8 cellular contexts compared by ENCODE assay signal in the genomic region with DNA sequence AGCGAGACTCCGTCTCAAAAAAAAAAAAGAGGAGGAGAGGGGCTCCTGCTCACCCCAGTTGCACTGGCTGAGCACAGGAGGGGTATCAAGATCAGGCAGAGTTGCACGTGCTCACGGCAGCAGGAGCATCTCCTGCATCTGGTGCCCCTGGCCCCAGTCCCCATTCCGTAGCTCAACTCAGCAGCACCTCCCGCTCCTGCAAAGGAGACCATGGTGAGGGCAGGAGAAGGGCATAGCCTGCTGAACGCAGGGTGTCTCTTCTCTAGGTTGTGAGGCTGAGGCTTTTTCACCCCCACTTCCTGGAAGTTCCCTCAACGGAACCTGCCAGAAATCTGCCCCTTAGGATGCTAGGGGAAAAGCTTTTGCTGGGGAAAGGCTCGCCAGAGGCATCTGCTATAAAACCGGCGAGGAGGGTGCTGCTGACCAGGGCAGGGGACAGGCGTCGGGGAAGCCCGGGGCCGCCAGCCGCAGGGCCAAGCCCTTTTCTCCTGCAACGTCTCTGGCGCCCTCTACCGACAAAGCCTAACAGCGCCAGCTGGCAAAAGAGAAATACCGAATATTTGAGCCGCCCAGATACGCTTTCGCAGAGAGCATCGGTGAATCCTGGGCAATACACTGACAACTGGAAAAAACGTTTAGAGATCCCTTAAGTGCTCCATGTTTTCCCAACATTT. TPM values are rescaled to one million over a fixed set of nuclear protein-coding genes. Genes with fewer than 3 reads are reported as not detected.
DNase-seq lines count a peak whose midpoint lies in the region; ATAC-seq and TF ChIP-seq lines count a peak whose summit lies in the region.

No MANE protein-coding gene starts in this region.

- ATAC-seq in CD4-positive, CD25-positive, alpha-beta regulatory T cell (ENCODE audit: low read depth in 2 of 2) = peak; percentile 59 to 62
- ATAC-seq in GM21381 (IDR thresholded peaks at IDR 0.05; ENCODE audit: unreplicated experiment) = peak; percentile 59
- peak; percentile 93 for ATAC-seq in SK-N-SH treated with all-trans-retinoic acid at 6 μM for 48 hours

- no peaks in the 10 kb centered on the region for H3K36me3 Mint-ChIP-seq in CD4-positive, CD25-positive, alpha-beta regulatory T cell

- peaks cover 16% of the 10 kb centered on the region for H3K79me2 ChIP-seq in Loucy (ENCODE audit: insufficient read depth, low read length)

- H3K27me3 ChIP-seq in CD4-positive, CD25-positive, alpha-beta regulatory T cell (ENCODE audit: control insufficient read depth, insufficient read depth, low read length) = no peaks in the 10 kb centered on the region
- no peaks in the 10 kb centered on the region for H3K27me3 ChIP-seq in Loucy (ENCODE audit: insufficient read depth, low read length, poor library complexity, severe bottlenecking)

- peak overlapping the region; percentile 83 to 95 (median 95) for H3K27ac Mint-ChIP-seq in CD4-positive, CD25-positive, alpha-beta regulatory T cell

- peak overlapping the region; percentile 83 for H3K4me3 ChIP-seq in CD4-positive, CD25-positive, alpha-beta regulatory T cell (ENCODE audit: low read depth, low read length)
- H3K4me3 ChIP-seq in Loucy (ENCODE audit: low read length, poor library complexity, severe bottlenecking) = peak overlapping the region; percentile 76

- peaks cover 2% of the 10 kb centered on the region for H3K36me3 ChIP-seq in CD4-positive, CD25-positive, alpha-beta regulatory T cell (ENCODE audit: control insufficient read depth, insufficient read depth, low read length)
- H3K36me3 ChIP-seq in Loucy (ENCODE audit: insufficient read depth, low read length) = no peaks in the 10 kb centered on the region

- no peaks in the 10 kb centered on the region for H3K9me2 ChIP-seq in Loucy (replicated peaks; ENCODE audit: low read depth, low read length)

- peaks cover 7% of the 10 kb centered on the region; the same call in 1 of the 2 replicates for H3F3A ChIP-seq in Loucy (ENCODE audit: low read depth)

- H3K4me2 ChIP-seq in Loucy (ENCODE audit: low read depth, low read length, poor library complexity, severe bottlenecking) = peak overlapping the region; percentile 91

- peaks cover 12% of the 10 kb centered on the region for H4K20me1 ChIP-seq in Loucy (ENCODE audit: insufficient read depth, low read length, poor library complexity, severe bottlenecking)

- peak overlapping the region; percentile 88 for H3K9ac ChIP-seq in Loucy (ENCODE audit: low read depth, low read length, poor library complexity, severe bottlenecking)

- peak; percentile 92 for TF ChIP-seq CTCF in Loucy (conservative IDR thresholded peaks at IDR 0.05; ENCODE audit: low read length)

- H3K4me3 Mint-ChIP-seq in CD4-positive, CD25-positive, alpha-beta regulatory T cell = peak overlapping the region; percentile 90 to 98 (median 92)

- peaks cover 28% of the 10 kb centered on the region for H3K4me1 ChIP-seq in CD4-positive, CD25-positive, alpha-beta regulatory T cell (ENCODE audit: control insufficient read depth, insufficient read depth, low read length, poor library complexity, severe bottlenecking)
- peaks cover 13% of the 10 kb centered on the region for H3K4me1 ChIP-seq in Loucy (ENCODE audit: insufficient read depth, low read length, poor library complexity, severe bottlenecking)

- H3K27me3 Mint-ChIP-seq in CD4-positive, CD25-positive, alpha-beta regulatory T cell = no peaks in the 10 kb centered on the region

- no peaks in the 10 kb centered on the region for H3K9me3 ChIP-seq in CD4-positive, CD25-positive, alpha-beta regulatory T cell (ENCODE audit: control insufficient read depth in 2 of 2, low read length in 2 of 2)
- H3K9me3 ChIP-seq in Loucy (ENCODE audit: insufficient read depth, low read depth, low read length) = no peaks in the 10 kb centered on the region

- peak overlapping the region; percentile 88 for H2AFZ ChIP-seq in Loucy (ENCODE audit: low read length)

- H3K4me1 Mint-ChIP-seq in CD4-positive, CD25-positive, alpha-beta regulatory T cell = peaks cover 0 to 12% (median 7%) of the 10 kb centered on the region in 4 donors

- peak overlapping the region; percentile 91 for H3K27ac ChIP-seq in CD4-positive, CD25-positive, alpha-beta regulatory T cell (ENCODE audit: insufficient read depth, low read length, poor library complexity, severe bottlenecking)
- peak overlapping the region; percentile 67 for H3K27ac ChIP-seq in substantia nigra (ENCODE audit: low read depth, low read length, poor library complexity, severe bottlenecking)

- no peaks in the 10 kb centered on the region for H3K9me3 Mint-ChIP-seq in CD4-positive, CD25-positive, alpha-beta regulatory T cell

- peak; percentile 79 to 88 (median 87) for DNase-seq in CD4-positive, CD25-positive, alpha-beta regulatory T cell
- peak; percentile 89 for DNase-seq in activated naive CD4-positive, alpha-beta T cell treated with anti-CD3 and anti-CD28 coated beads, Interleukin-2, amount 50 U/mL, for 16 hours
- DNase-seq in glomerular endothelial cell (ENCODE audit: extremely low read depth, low read depth, low spot score) = peak; percentile 34
- DNase-seq in occipital lobe (lab: John Stamatoyannopoulos, UW) = peak; percentile 71
- DNase-seq in substantia nigra (lab: John Stamatoyannopoulos, UW) = peak in 47 of 49 donors; percentile 23 to 90 (median 77)

TF ChIP-seq in SK-N-SH treated with all-trans-retinoic acid at 6 μM for 48 hours, 23 proteins besides CTCF, POLR2A, EP300 and RAD21:
- TF ChIP-seq GLIS3 (CRISPR knock-in tag; IDR thresholded peaks at IDR 0.05) (no peak), PPARA (CRISPR knock-in tag; IDR thresholded peaks at IDR 0.05; ENCODE audit: borderline replicate concordance) (no peak), CSDC2 (CRISPR knock-in tag; IDR thresholded peaks at IDR 0.05) (no peak), ZNF8 (CRISPR knock-in tag; IDR thresholded peaks at IDR 0.05) (no peak), ARNTL (CRISPR knock-in tag; IDR thresholded peaks at IDR 0.05; ENCODE audit: borderline replicate concordance, low read depth) (no peak), ZNF565 (CRISPR knock-in tag; conservative IDR thresholded peaks at IDR 0.05; ENCODE audit: low read depth) (no peak), TOX (CRISPR knock-in tag; IDR thresholded peaks at IDR 0.05; ENCODE audit: borderline replicate concordance) (no peak), OSR1 (CRISPR knock-in tag; IDR thresholded peaks at IDR 0.05) (no peak), ZFP30 (CRISPR knock-in tag; IDR thresholded peaks at IDR 0.05) (no peak)
- TF ChIP-seq, protein P1, sequence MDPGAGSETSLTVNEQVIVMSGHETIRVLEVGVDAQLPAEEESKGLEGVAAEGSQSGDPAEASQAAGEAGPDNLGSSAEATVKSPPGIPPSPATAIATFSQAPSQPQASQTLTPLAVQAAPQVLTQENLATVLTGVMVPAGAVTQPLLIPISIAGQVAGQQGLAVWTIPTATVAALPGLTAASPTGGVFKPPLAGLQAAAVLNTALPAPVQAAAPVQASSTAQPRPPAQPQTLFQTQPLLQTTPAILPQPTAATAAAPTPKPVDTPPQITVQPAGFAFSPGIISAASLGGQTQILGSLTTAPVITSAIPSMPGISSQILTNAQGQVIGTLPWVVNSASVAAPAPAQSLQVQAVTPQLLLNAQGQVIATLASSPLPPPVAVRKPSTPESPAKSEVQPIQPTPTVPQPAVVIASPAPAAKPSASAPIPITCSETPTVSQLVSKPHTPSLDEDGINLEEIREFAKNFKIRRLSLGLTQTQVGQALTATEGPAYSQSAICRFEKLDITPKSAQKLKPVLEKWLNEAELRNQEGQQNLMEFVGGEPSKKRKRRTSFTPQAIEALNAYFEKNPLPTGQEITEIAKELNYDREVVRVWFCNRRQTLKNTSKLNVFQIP (CRISPR knock-in tag; IDR thresholded peaks at IDR 0.05; ENCODE audit: borderline replicate concordance, low read depth) = no peak
- TF ChIP-seq, protein P2, sequence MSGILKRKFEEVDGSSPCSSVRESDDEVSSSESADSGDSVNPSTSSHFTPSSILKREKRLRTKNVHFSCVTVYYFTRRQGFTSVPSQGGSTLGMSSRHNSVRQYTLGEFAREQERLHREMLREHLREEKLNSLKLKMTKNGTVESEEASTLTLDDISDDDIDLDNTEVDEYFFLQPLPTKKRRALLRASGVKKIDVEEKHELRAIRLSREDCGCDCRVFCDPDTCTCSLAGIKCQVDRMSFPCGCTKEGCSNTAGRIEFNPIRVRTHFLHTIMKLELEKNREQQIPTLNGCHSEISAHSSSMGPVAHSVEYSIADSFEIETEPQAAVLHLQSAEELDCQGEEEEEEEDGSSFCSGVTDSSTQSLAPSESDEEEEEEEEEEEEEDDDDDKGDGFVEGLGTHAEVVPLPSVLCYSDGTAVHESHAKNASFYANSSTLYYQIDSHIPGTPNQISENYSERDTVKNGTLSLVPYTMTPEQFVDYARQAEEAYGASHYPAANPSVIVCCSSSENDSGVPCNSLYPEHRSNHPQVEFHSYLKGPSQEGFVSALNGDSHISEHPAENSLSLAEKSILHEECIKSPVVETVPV (CRISPR knock-in tag; IDR thresholded peaks at IDR 0.05) = no peak

RNA-seq across cellular contexts. Expression of a gene that starts 1.0 kb away (rescaled TPM):
- total RNA-seq in CD4-positive, CD25-positive, alpha-beta regulatory T cell = 85.7 TPM
- polyA plus RNA-seq in CD4-positive, CD25-positive, alpha-beta regulatory T cell = 10 to 100 TPM; 15.9 to 19.4 (median 17.2) TPM
- total RNA-seq in glomerular endothelial cell = 46.5 and 67.4 TPM in 2 replicates
- total RNA-seq in occipital lobe = 71.7 TPM

RNA-seq across cellular contexts. Expression of a gene that starts 15.3 kb away (rescaled TPM):
- total RNA-seq in CD4-positive, CD25-positive, alpha-beta regulatory T cell = 2.1 TPM
- under 1 TPM; 0.48 to 0.69 (median 0.53) TPM for polyA plus RNA-seq in CD4-positive, CD25-positive, alpha-beta regulatory T cell
- total RNA-seq in glomerular endothelial cell (6.4 and 15.2 TPM in 2 replicates), occipital lobe (16.5 TPM)

RNA-seq across cellular contexts. Expression of a gene that starts 34.7 kb away (rescaled TPM):
- total RNA-seq in CD4-positive, CD25-positive, alpha-beta regulatory T cell = 3.7 TPM
- polyA plus RNA-seq in CD4-positive, CD25-positive, alpha-beta regulatory T cell = under 1 TPM in 3 of 4 donors, not detected in 1; 0.36 to 0.67 (median 0.42) TPM
- total RNA-seq in glomerular endothelial cell = 130 and 233 TPM in 2 replicates
- 46.0 TPM for total RNA-seq in occipital lobe

Comparison
In these comparisons a context has a peak if more than half of its experiments do, and no peak if none do; other contexts are left out.
1. Peak in every context shown above with its lines: DNase-seq, ATAC-seq, H3K4me3 ChIP-seq and H3K27ac ChIP-seq.
2. DNase-seq: peak in every context shown above with its lines; median percentile 89 in activated naive CD4-positive, alpha-beta T cell treated with anti-CD3 and anti-CD28 coated beads, Interleukin-2, amount 50 U/mL, for 16 hours; 87 in CD4-positive, CD25-positive, alpha-beta regulatory T cell; 77 in substantia nigra; 71 in occipital lobe; 34 in glomerular endothelial cell.
3. RNA of a gene that starts 34.7 kb away (total RNA-seq): 130 to 233 TPM in glomerular endothelial cell and 46.0 TPM in occipital lobe (single experiment); 3.7 TPM in CD4-positive, CD25-positive, alpha-beta regulatory T cell (single experiment); every median in the first group is over 10 times any median in the second.